ENCODE assay signal across 11 cellular contexts in the genomic region with DNA sequence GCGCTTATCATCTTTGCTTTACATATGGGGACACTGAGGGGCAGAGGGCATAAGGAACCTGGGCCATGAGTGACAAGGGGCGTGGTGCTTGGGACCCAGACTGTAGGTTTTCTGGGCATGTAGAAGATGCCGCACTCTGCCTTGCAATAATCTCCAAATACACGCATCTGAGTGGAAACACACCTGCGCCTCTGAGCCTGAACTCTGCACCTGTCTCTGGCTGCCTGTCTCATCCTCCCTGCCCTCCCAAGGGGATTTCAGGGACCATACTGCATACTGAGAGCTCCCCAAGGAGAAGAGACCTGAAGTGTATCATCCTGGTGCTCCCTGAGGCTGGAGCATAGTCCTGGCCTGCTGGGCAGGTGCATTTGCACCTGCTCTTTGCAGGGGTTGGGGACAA. TPM values are rescaled to one million over a fixed set of nuclear protein-coding genes. Genes with fewer than 3 reads are reported as not detected.
DNase-seq lines count a peak whose midpoint lies in the region; ATAC-seq and TF ChIP-seq lines count a peak whose summit lies in the region.
"Had no signal": no experiment of that assay in that cellular context is flagged by ENCODE, and none has a peak within 500 bp of the region (broad histone marks: within the 10 kb centered on the region; RNA-seq: fewer than 3 reads in every experiment).

No MANE protein-coding gene starts in this region.

- peak overlapping the region; percentile 93 for H3K27ac ChIP-seq in OCI-LY7 (ENCODE audit: low read depth, low read length, poor library complexity, severe bottlenecking)

- peaks cover 11% of the 10 kb centered on the region for H3K9me3 Mint-ChIP-seq in activated naive CD4-positive, alpha-beta T cell treated with anti-CD3 and anti-CD28 coated beads, Interleukin-2, amount 10 ng/mL, durations not matched to agents 7 days and 5 days
- H3K9me3 Mint-ChIP-seq in stimulated activated effector memory CD8-positive, alpha-beta T cell treated with anti-CD3 and anti-CD28 coated beads, Interleukin-12 subunit alpha, Interleukin-12 subunit beta, amount 100 ng/mL, for 72 hours: peaks cover 6% of the 10 kb centered on the region
- peaks cover 34% of the 10 kb centered on the region for H3K9me3 Mint-ChIP-seq in endothelial cell (ENCODE audit: unreplicated experiment)

- DNase-seq in activated naive CD4-positive, alpha-beta T cell treated with anti-CD3 and anti-CD28 coated beads, Interleukin-2, amount 10 ng/mL, durations not matched to agents 7 days and 5 days: peak; percentile 9
- DNase-seq in activated naive CD4-positive, alpha-beta T cell (lab: John Stamatoyannopoulos, UW): no peak
- DNase-seq in OCI-LY7 (ENCODE audit: low spot score) (peak; percentile 95), germinal center (ENCODE audit: low spot score) (peak; percentile 38), foreskin fibroblast (no peak), endothelial cell (ENCODE audit: low spot score) (no peak)
- no peak for DNase-seq in stimulated activated effector memory CD8-positive, alpha-beta T cell treated with anti-CD3 and anti-CD28 coated beads, Interleukin-12 subunit alpha, Interleukin-12 subunit beta, amount 100 ng/mL, for 72 hours (ENCODE audit: low spot score in 2 of 2)
- DNase-seq: NCI-H1092 treated with DMSO at 0.1 percent for 48 hours had no signal

- peaks cover 3% of the 10 kb centered on the region for H3K27me3 Mint-ChIP-seq in activated naive CD4-positive, alpha-beta T cell treated with anti-CD3 and anti-CD28 coated beads, Interleukin-2, amount 10 ng/mL, durations not matched to agents 7 days and 5 days
- peaks cover 8% of the 10 kb centered on the region for H3K27me3 Mint-ChIP-seq in endothelial cell (ENCODE audit: unreplicated experiment)
- H3K27me3 Mint-ChIP-seq: stimulated activated naive CD8-positive, alpha-beta T cell treated with anti-CD3 and anti-CD28 coated beads, Interleukin-15, amount 100 ng/mL, for 72 hours had no signal

- no peaks in the 10 kb centered on the region for H4K20me1 ChIP-seq in OCI-LY7 (ENCODE audit: insufficient read depth, low read length)

- peak overlapping the region; percentile 61 for H3K4me2 ChIP-seq in OCI-LY7 (ENCODE audit: low read length)

- no peak overlapping the region for H2AFZ ChIP-seq in OCI-LY7 (ENCODE audit: low read length)

- POLR2A ChIA-PET in OCI-LY7 (lab: Charles Lee): no interaction called here

- peaks cover 46% of the 10 kb centered on the region for H3K4me1 Mint-ChIP-seq in activated naive CD4-positive, alpha-beta T cell treated with anti-CD3 and anti-CD28 coated beads, Interleukin-2, amount 10 ng/mL, durations not matched to agents 7 days and 5 days
- H3K4me1 Mint-ChIP-seq in stimulated activated effector memory CD8-positive, alpha-beta T cell treated with anti-CD3 and anti-CD28 coated beads, Interleukin-12 subunit alpha, Interleukin-12 subunit beta, amount 100 ng/mL, for 72 hours: peaks cover 52% of the 10 kb centered on the region
- peaks cover 4% of the 10 kb centered on the region for H3K4me1 Mint-ChIP-seq in endothelial cell (ENCODE audit: unreplicated experiment)

- peaks cover 65% of the 10 kb centered on the region for H3K36me3 Mint-ChIP-seq in activated naive CD4-positive, alpha-beta T cell treated with anti-CD3 and anti-CD28 coated beads, Interleukin-2, amount 10 ng/mL, durations not matched to agents 7 days and 5 days
- H3K36me3 Mint-ChIP-seq in stimulated activated effector memory CD8-positive, alpha-beta T cell treated with anti-CD3 and anti-CD28 coated beads, Interleukin-12 subunit alpha, Interleukin-12 subunit beta, amount 100 ng/mL, for 72 hours: peaks cover 86% of the 10 kb centered on the region
- peaks cover 10% of the 10 kb centered on the region for H3K36me3 Mint-ChIP-seq in endothelial cell (ENCODE audit: low read depth, unreplicated experiment)

- peaks cover 81% of the 10 kb centered on the region for H3K36me3 ChIP-seq in OCI-LY7 (ENCODE audit: insufficient read depth, low read length)

- CTCF ChIA-PET in activated naive CD4-positive, alpha-beta T cell treated with anti-CD3 and anti-CD28 coated beads, Interleukin-2, amount 10 ng/mL, durations not matched to agents 7 days and 5 days (lab: Charles Lee): no interaction called here
- CTCF ChIA-PET in OCI-LY7 (lab: Charles Lee; ENCODE audit: unreplicated experiment): no interaction called here

- H3K4me3 Mint-ChIP-seq in activated naive CD4-positive, alpha-beta T cell treated with anti-CD3 and anti-CD28 coated beads, Interleukin-2, amount 10 ng/mL, durations not matched to agents 7 days and 5 days: no peak overlapping the region
- no peak overlapping the region for H3K4me3 Mint-ChIP-seq in stimulated activated effector memory CD8-positive, alpha-beta T cell treated with anti-CD3 and anti-CD28 coated beads, Interleukin-12 subunit alpha, Interleukin-12 subunit beta, amount 100 ng/mL, for 72 hours
- H3K4me3 Mint-ChIP-seq in endothelial cell (ENCODE audit: unreplicated experiment): no peak overlapping the region
- H3K4me3 Mint-ChIP-seq: stimulated activated naive CD8-positive, alpha-beta T cell treated with anti-CD3 and anti-CD28 coated beads, Interleukin-15, amount 100 ng/mL, for 72 hours had no signal

- no peak for ATAC-seq in stimulated activated effector memory CD8-positive, alpha-beta T cell treated with anti-CD3 and anti-CD28 coated beads, Interleukin-12 subunit alpha, Interleukin-12 subunit beta, amount 100 ng/mL, for 72 hours
- no peak for ATAC-seq in HG03521 (IDR thresholded peaks at IDR 0.05; ENCODE audit: unreplicated experiment)
- ATAC-seq: stimulated activated naive CD8-positive, alpha-beta T cell treated with anti-CD3 and anti-CD28 coated beads, Interleukin-15, amount 100 ng/mL, for 72 hours had no signal

- H3K4me1 ChIP-seq in OCI-LY7 (ENCODE audit: insufficient read depth, low read length, poor library complexity, severe bottlenecking): peaks cover 69% of the 10 kb centered on the region

- TF ChIP-seq CTCF in OCI-LY7 (conservative IDR thresholded peaks at IDR 0.05; ENCODE audit: low read length): no peak
- TF ChIP-seq CTCF in foreskin fibroblast (IDR thresholded peaks at IDR 0.05; ENCODE audit: low read depth, low read length): no peak
- TF ChIP-seq CTCF in endothelial cell (IDR thresholded peaks at IDR 0.05; ENCODE audit: unreplicated experiment): no peak

- peaks cover 18% of the 10 kb centered on the region; the same call in 1 of the 2 replicates for H3K9me3 ChIP-seq in OCI-LY7 (ENCODE audit: low read length)

- peak overlapping the region; percentile 26 for H3K4me3 ChIP-seq in OCI-LY7 (ENCODE audit: low read depth, low read length, poor library complexity, severe bottlenecking)
- H3K4me3 ChIP-seq in foreskin fibroblast (ENCODE audit: low read depth in 1 of 2, low read length in 2 of 2): no peak overlapping the region

- no TSS peak for BruUV-seq in OCI-LY7 (replicated peaks; lab: Mats Ljungman, UMichigan)

- no peaks in the 10 kb centered on the region for H3K9me2 ChIP-seq in OCI-LY7 (ENCODE audit: insufficient read depth, low read length)

- no peak overlapping the region for H3K27ac Mint-ChIP-seq in activated naive CD4-positive, alpha-beta T cell treated with anti-CD3 and anti-CD28 coated beads, Interleukin-2, amount 10 ng/mL, durations not matched to agents 7 days and 5 days
- H3K27ac Mint-ChIP-seq in stimulated activated effector memory CD8-positive, alpha-beta T cell treated with anti-CD3 and anti-CD28 coated beads, Interleukin-12 subunit alpha, Interleukin-12 subunit beta, amount 100 ng/mL, for 72 hours: peak overlapping the region; percentile 80
- H3K27ac Mint-ChIP-seq in endothelial cell (ENCODE audit: unreplicated experiment): no peak overlapping the region

- peaks cover 52% of the 10 kb centered on the region; the same call in 1 of the 2 replicates for H3K79me2 ChIP-seq in OCI-LY7 (ENCODE audit: insufficient read depth, low read depth, low read length)

- intact Hi-C loops in OCI-LY7 (cut with micrococcal nuclease; ENCODE audit: unreplicated experiment): loop anchor here (2.0 kb wide), 1 partner anchor 19 kb away; no protein-coding TSS in a partner anchor

RNA-seq across cellular contexts. Expression of gene ASMTL, which starts 34.7 kb away (rescaled TPM):
- 17.2 and 17.6 TPM in 2 replicates for total RNA-seq in OCI-LY7 (2014; rRNA removed; shearing (Covaris generic))
- total RNA-seq in OCI-LY7 (2022) (32.8 and 37.0 TPM in 2 replicates), endothelial cell (ENCODE audit: unreplicated experiment) (25.8 TPM)

RNA-seq across cellular contexts. Expression of gene P2RY8, which starts 49.6 kb away (rescaled TPM):
- 88.3 and 110 TPM in 2 replicates for total RNA-seq in OCI-LY7 (2014; rRNA removed; shearing (Covaris generic))
- total RNA-seq in OCI-LY7 (2022) (122 and 149 TPM in 2 replicates), endothelial cell (ENCODE audit: unreplicated experiment) (not detected)
- total RNA-seq: SK-MEL-5 had no signal

Comparison
In these comparisons a context has a peak if more than half of its experiments do, and no peak if none do; other contexts are left out.
1. DNase-seq: peak in activated naive CD4-positive, alpha-beta T cell treated with anti-CD3 and anti-CD28 coated beads, Interleukin-2, amount 10 ng/mL, durations not matched to agents 7 days and 5 days (single experiment), OCI-LY7 (single experiment) and germinal center (single experiment); none in activated naive CD4-positive, alpha-beta T cell (0 of 4), stimulated activated effector memory CD8-positive, alpha-beta T cell treated with anti-CD3 and anti-CD28 coated beads, Interleukin-12 subunit alpha, Interleukin-12 subunit beta, amount 100 ng/mL, for 72 hours (0 of 2), foreskin fibroblast (0 of 2) and endothelial cell (single experiment).
2. RNA of gene P2RY8, which starts 49.6 kb away (total RNA-seq): 88.3 to 149 TPM in OCI-LY7; not detected in endothelial cell (single experiment); every median in the first group is over 10 times any median in the second.